ENCODE assay signal across 22 cellular contexts in genomic region chr7:70527489-70527888, GRCh38.
"Had no signal": no experiment of that assay in that cellular context is flagged by ENCODE, and none has a peak within 500 bp of the region (broad histone marks: within the 10 kb centered on the region; RNA-seq: fewer than 3 reads in every experiment).

No MANE protein-coding gene starts in this region.

- H3K27me3 ChIP-seq: adrenal gland, ascending aorta, brain microvascular endothelial cell, left lung, upper lobe of left lung had no signal

- H3K4me3 Mint-ChIP-seq: mesothelial cell of epicardium; naive thymus-derived CD8-positive, alpha-beta T cell had no signal

- H3K4me1 Mint-ChIP-seq: naive thymus-derived CD8-positive, alpha-beta T cell had no signal

- H3K4me1 ChIP-seq: adrenal gland, ascending aorta, left lung, upper lobe of left lung had no signal

- H3K27ac ChIP-seq: adrenal gland, ascending aorta, brain microvascular endothelial cell, left lung, thoracic aorta, upper lobe of left lung had no signal

- H3K36me3 Mint-ChIP-seq: activated naive CD4-positive, alpha-beta T cell treated with anti-CD3 and anti-CD28 coated beads, Interleukin-2, amount 50 U/mL, for 72 hours; naive thymus-derived CD8-positive, alpha-beta T cell had no signal

- H3K4me3 ChIP-seq: adrenal gland, ascending aorta, left lung, lung, thoracic aorta, upper lobe of left lung had no signal

- H3K36me3 ChIP-seq: adrenal gland, ascending aorta, brain microvascular endothelial cell, left lung, thoracic aorta, upper lobe of left lung had no signal

- DNase-seq: activated CD4-positive, alpha-beta T cell treated with anti-CD3 and anti-CD28 coated beads for 1 hour; activated T-cell treated with anti-CD3 and anti-CD28 coated beads, Interleukin-2, amount 50 U/mL, for 1 hour; adrenal gland; brain microvascular endothelial cell; central memory CD4-positive, alpha-beta T cell; dermis blood vessel endothelial cell; effector CD8-positive, alpha-beta T cell; foreskin melanocyte; hippocampal formation; kidney glomerular epithelial cell; left lung; naive thymus-derived CD8-positive, alpha-beta T cell; stimulated activated CD4-positive, alpha-beta T cell treated with anti-CD3 and anti-CD28 coated beads, Interleukin-2, amount 100 ng/mL, for 48 hours; stimulated activated CD8-positive, alpha-beta memory T cell treated with anti-CD3 and anti-CD28 coated beads, Interleukin-4, amount 100 ng/mL, for 48 hours; stimulated activated naive CD4-positive, alpha-beta T cell; T-helper 9 cell; upper lobe of left lung had no signal

- H3K9me3 ChIP-seq: adrenal gland, ascending aorta, left lung, thoracic aorta, upper lobe of left lung had no signal

- H3K27ac Mint-ChIP-seq: activated naive CD4-positive, alpha-beta T cell treated with anti-CD3 and anti-CD28 coated beads, Interleukin-2, amount 50 U/mL, for 72 hours; mesothelial cell of epicardium; naive thymus-derived CD8-positive, alpha-beta T cell had no signal
